In genomic region chr16:49407873-49408565, GRCh38 we compare ENCODE assay signal across 8 cellular contexts. TPM values are rescaled to one million over a fixed set of nuclear protein-coding genes. Genes with fewer than 3 reads are reported as not detected.
DNase-seq lines count a peak whose midpoint lies in the region; ATAC-seq lines count a peak whose summit lies in the region.

No MANE protein-coding gene starts in this region.

- H2AK5ac ChIP-seq in mesenchymal stem cell (ENCODE audit: low read length, severe bottlenecking), result no peak overlapping the region

- peaks cover 5 to 15% of the 10 kb centered on the region in 2 donors for H3K27me3 Mint-ChIP-seq in CD8-positive, alpha-beta memory T cell
- H3K27me3 Mint-ChIP-seq in activated CD4-positive, alpha-beta memory T cell treated with anti-CD3 and anti-CD28 coated beads, Interleukin-2, amount 10 ng/mL, durations not matched to agents 7 days and 5 days, result no peaks in the 10 kb centered on the region

- no peaks in the 10 kb centered on the region for H3K4me1 ChIP-seq in CD8-positive, alpha-beta memory T cell (ENCODE audit: insufficient read depth, low read length)
- H3K4me1 ChIP-seq in effector memory CD4-positive, alpha-beta T cell (ENCODE audit: control insufficient read depth, insufficient read depth, low read length, poor library complexity, severe bottlenecking), result no peaks in the 10 kb centered on the region
- no peaks in the 10 kb centered on the region for H3K4me1 ChIP-seq in mesenchymal stem cell (ENCODE audit: control insufficient read depth, insufficient read depth, low read depth, low read length)

- H2BK15ac ChIP-seq in mesenchymal stem cell (ENCODE audit: low read depth, poor library complexity, severe bottlenecking), result no peak overlapping the region

- CTCF ChIA-PET in CD8-positive, alpha-beta memory T cell (lab: Charles Lee), result interaction anchor here (1.2 to 1.6 kb wide), 4 partner anchors 10 to 513 kb away, joined by 3 to 14 read pairs (median 6); no protein-coding TSS in a partner anchor
- CTCF ChIA-PET in activated CD4-positive, alpha-beta memory T cell treated with anti-CD3 and anti-CD28 coated beads, Interleukin-2, amount 10 ng/mL, durations not matched to agents 7 days and 5 days (lab: Charles Lee), result no interaction called here

- no peak overlapping the region for H4K8ac ChIP-seq in mesenchymal stem cell (ENCODE audit: low read length)

- POLR2A ChIA-PET in CD8-positive, alpha-beta memory T cell (lab: Charles Lee), result no interaction called here
- POLR2A ChIA-PET in activated CD4-positive, alpha-beta memory T cell treated with anti-CD3 and anti-CD28 coated beads, Interleukin-2, amount 10 ng/mL, durations not matched to agents 7 days and 5 days (lab: Charles Lee), result no interaction called here

- no peaks in the 10 kb centered on the region for H3K36me3 ChIP-seq in CD8-positive, alpha-beta memory T cell (ENCODE audit: insufficient read depth, low read length)
- H3K36me3 ChIP-seq in effector memory CD4-positive, alpha-beta T cell (ENCODE audit: control insufficient read depth, insufficient read depth, low read length), result no peaks in the 10 kb centered on the region
- H3K36me3 ChIP-seq in mesenchymal stem cell (ENCODE audit: control insufficient read depth in 1 of 2, insufficient read depth in 2 of 2, low read depth in 1 of 2, low read length in 2 of 2), result no peaks in the 10 kb centered on the region

- peaks cover 0 to 2% (median 0%) of the 10 kb centered on the region in 5 donors for H3K9me3 Mint-ChIP-seq in CD8-positive, alpha-beta memory T cell
- no peaks in the 10 kb centered on the region for H3K9me3 Mint-ChIP-seq in activated CD4-positive, alpha-beta memory T cell treated with anti-CD3 and anti-CD28 coated beads, Interleukin-2, amount 10 ng/mL, durations not matched to agents 7 days and 5 days

- H3K27me3 ChIP-seq in CD8-positive, alpha-beta memory T cell (ENCODE audit: insufficient read depth, low read length, poor library complexity, severe bottlenecking), result no peaks in the 10 kb centered on the region
- no peaks in the 10 kb centered on the region for H3K27me3 ChIP-seq in effector memory CD4-positive, alpha-beta T cell (replicated peaks; ENCODE audit: control insufficient read depth, insufficient read depth, low read length, poor library complexity, severe bottlenecking)
- peaks cover 0 to 12% of the 10 kb centered on the region in 2 experiments for H3K27me3 ChIP-seq in mesenchymal stem cell (ENCODE audit: control insufficient read depth in 1 of 2, insufficient read depth in 1 of 2, low read length in 2 of 2)

- H3K36me3 Mint-ChIP-seq in CD8-positive, alpha-beta memory T cell, result no peaks in the 10 kb centered on the region
- no peaks in the 10 kb centered on the region for H3K36me3 Mint-ChIP-seq in activated CD4-positive, alpha-beta memory T cell treated with anti-CD3 and anti-CD28 coated beads, Interleukin-2, amount 10 ng/mL, durations not matched to agents 7 days and 5 days (ENCODE audit: low read depth)

- no peak overlapping the region for H3K4me2 ChIP-seq in mesenchymal stem cell (ENCODE audit: low read length, poor library complexity, severe bottlenecking)

- H3K18ac ChIP-seq in mesenchymal stem cell (ENCODE audit: low read depth in 1 of 2, low read length in 2 of 2), result no peak overlapping the region

- peak overlapping the region in 1 of 8 donors; percentile 2 for H3K27ac Mint-ChIP-seq in CD8-positive, alpha-beta memory T cell
- no peak overlapping the region for H3K27ac Mint-ChIP-seq in activated CD4-positive, alpha-beta memory T cell treated with anti-CD3 and anti-CD28 coated beads, Interleukin-2, amount 10 ng/mL, durations not matched to agents 7 days and 5 days

- peak; percentile 90 for ATAC-seq in GM19452 (IDR thresholded peaks at IDR 0.05; ENCODE audit: unreplicated experiment)
- ATAC-seq in HG03469 (IDR thresholded peaks at IDR 0.05; ENCODE audit: unreplicated experiment), result peak; percentile 91

- no peak overlapping the region for H3K4me3 ChIP-seq in CD8-positive, alpha-beta memory T cell (ENCODE audit: low read length)
- H3K4me3 ChIP-seq in effector memory CD4-positive, alpha-beta T cell (ENCODE audit: insufficient read depth, low read depth, low read length, poor library complexity, severe bottlenecking), result no peak overlapping the region
- H3K4me3 ChIP-seq in mesenchymal stem cell (ENCODE audit: insufficient read depth in 1 of 2, low read depth in 1 of 2, low read length in 2 of 2), result no peak overlapping the region

- no peak overlapping the region for H2AFZ ChIP-seq in mesenchymal stem cell (ENCODE audit: low read depth, low read length)

- no peak overlapping the region for H3K14ac ChIP-seq in mesenchymal stem cell (ENCODE audit: low read length in 2 of 2)

- no peak overlapping the region for H3K4me3 Mint-ChIP-seq in CD8-positive, alpha-beta memory T cell
- H3K4me3 Mint-ChIP-seq in activated CD4-positive, alpha-beta memory T cell treated with anti-CD3 and anti-CD28 coated beads, Interleukin-2, amount 10 ng/mL, durations not matched to agents 7 days and 5 days, result no peak overlapping the region

- H3K27ac ChIP-seq in CD8-positive, alpha-beta memory T cell (ENCODE audit: low read depth, low read length), result no peak overlapping the region
- no peak overlapping the region for H3K27ac ChIP-seq in effector memory CD4-positive, alpha-beta T cell (ENCODE audit: insufficient read depth, low read length, poor library complexity, severe bottlenecking)
- H3K27ac ChIP-seq in mesenchymal stem cell (ENCODE audit: low read length, poor library complexity, severe bottlenecking), result no peak overlapping the region

- H3K9ac ChIP-seq in mesenchymal stem cell (ENCODE audit: low read length), result peak overlapping the region; percentile 9

- 31% methylated on average over 15 of the region's 17 CpGs for WGBS in mesenchymal stem cell

- no peak overlapping the region for H2BK12ac ChIP-seq in mesenchymal stem cell (ENCODE audit: low read length in 2 of 2)

- H2BK120ac ChIP-seq in mesenchymal stem cell (ENCODE audit: low read depth, low read length), result no peak overlapping the region

- no peaks in the 10 kb centered on the region for H3K79me1 ChIP-seq in mesenchymal stem cell (replicated peaks; ENCODE audit: low read length, poor library complexity, severe bottlenecking)

- peaks cover 0 to 3% (median 3%) of the 10 kb centered on the region in 3 donors for H3K4me1 Mint-ChIP-seq in CD8-positive, alpha-beta memory T cell
- no peaks in the 10 kb centered on the region for H3K4me1 Mint-ChIP-seq in activated CD4-positive, alpha-beta memory T cell treated with anti-CD3 and anti-CD28 coated beads, Interleukin-2, amount 10 ng/mL, durations not matched to agents 7 days and 5 days

- peak; percentile 32 to 64 (median 36) for DNase-seq in CD8-positive, alpha-beta memory T cell
- peak; percentile 91 for DNase-seq in NCI-H82 (lab: John Stamatoyannopoulos, UW)
- peak; percentile 66 for DNase-seq in activated CD4-positive, alpha-beta memory T cell treated with anti-CD3 and anti-CD28 coated beads, Interleukin-2, amount 10 ng/mL, durations not matched to agents 7 days and 5 days
- peak; percentile 7 to 31 (median 30) for DNase-seq in effector memory CD4-positive, alpha-beta T cell
- peak; percentile 65 for DNase-seq in mesenchymal stem cell
- DNase-seq in stimulated activated CD8-positive, alpha-beta memory T cell treated with anti-CD3 and anti-CD28 coated beads, Interleukin-4, amount 100 ng/mL, for 1 hour (ENCODE audit: low read depth in 2 of 2, low spot score in 1 of 2), result peak; percentile 16 to 21

- H2BK5ac ChIP-seq in mesenchymal stem cell (ENCODE audit: low read depth, low read length, poor library complexity, severe bottlenecking), result no peak overlapping the region

- H4K91ac ChIP-seq in mesenchymal stem cell (ENCODE audit: low read length), result no peak overlapping the region

- no peak overlapping the region for H3K4ac ChIP-seq in mesenchymal stem cell (ENCODE audit: low read depth in 1 of 2, low read length in 2 of 2)

- no peak overlapping the region for H3K23ac ChIP-seq in mesenchymal stem cell (ENCODE audit: low read length in 2 of 2)

- H3K9me3 ChIP-seq in CD8-positive, alpha-beta memory T cell (ENCODE audit: low read length), result no peaks in the 10 kb centered on the region
- H3K9me3 ChIP-seq in effector memory CD4-positive, alpha-beta T cell (ENCODE audit: control insufficient read depth, low read length), result no peaks in the 10 kb centered on the region
- peaks cover 5% of the 10 kb centered on the region for H3K9me3 ChIP-seq in mesenchymal stem cell (ENCODE audit: control insufficient read depth, low read length)

RNA-seq across cellular contexts. Expression of gene C16orf78, which starts 34.4 kb away (rescaled TPM):
- total RNA-seq in CD8-positive, alpha-beta memory T cell, result not detected
- not detected for polyA plus RNA-seq in CD8-positive, alpha-beta memory T cell
- not detected for total RNA-seq in activated CD4-positive, alpha-beta memory T cell treated with anti-CD3 and anti-CD28 coated beads, Interleukin-2, amount 10 ng/mL, durations not matched to agents 7 days and 5 days
- polyA plus RNA-seq in mesenchymal stem cell (2013, experiment 1 of 2), result not detected
- not detected for polyA plus RNA-seq in mesenchymal stem cell (2013, experiment 2 of 2)

Comparison
In these comparisons a context has a peak if more than half of its experiments do, and no peak if none do; other contexts are left out.
1. DNase-seq: peak in every context shown above with its lines; median percentile 91 in NCI-H82; 66 in activated CD4-positive, alpha-beta memory T cell treated with anti-CD3 and anti-CD28 coated beads, Interleukin-2, amount 10 ng/mL, durations not matched to agents 7 days and 5 days; 65 in mesenchymal stem cell; 36 in CD8-positive, alpha-beta memory T cell; 30 in effector memory CD4-positive, alpha-beta T cell; 18 in stimulated activated CD8-positive, alpha-beta memory T cell treated with anti-CD3 and anti-CD28 coated beads, Interleukin-4, amount 100 ng/mL, for 1 hour.